15 cellular contexts compared by ENCODE assay signal in the genomic region with DNA sequence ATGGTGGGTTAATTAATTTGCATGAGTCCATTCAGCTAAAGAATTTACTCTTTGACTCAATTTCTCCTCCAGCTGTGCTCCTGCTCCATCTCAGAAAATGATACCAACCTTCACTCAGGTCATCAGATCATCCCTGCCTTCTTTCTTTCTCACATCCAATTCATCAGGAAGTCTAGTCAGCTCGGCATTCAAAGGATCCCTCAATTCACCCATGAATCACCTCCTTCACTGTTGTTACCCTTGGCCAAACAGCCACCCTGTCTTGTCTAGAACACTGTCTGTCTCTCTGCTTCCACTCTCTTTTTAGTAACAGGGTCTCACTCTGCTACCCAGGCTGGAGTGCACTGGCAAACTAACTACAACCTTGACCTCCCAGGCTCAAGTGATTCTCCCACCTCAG.
"Had no signal": no experiment of that assay in that cellular context is flagged by ENCODE, and none has a peak within 500 bp of the region (broad histone marks: within the 10 kb centered on the region; RNA-seq: fewer than 3 reads in every experiment).

No MANE protein-coding gene starts in this region.

- H3K4me1 ChIP-seq: body of pancreas, gastrocnemius medialis, prostate gland, right atrium auricular region, transverse colon, uterus had no signal

- H3K36me3 ChIP-seq: gastrocnemius medialis, prostate gland, right atrium auricular region, transverse colon, uterus, WERI-Rb-1 had no signal

- H3K9me3 ChIP-seq: body of pancreas, gastrocnemius medialis, prostate gland, transverse colon, uterus had no signal

- H3K4me3 ChIP-seq: body of pancreas, gastrocnemius medialis, prostate gland, right atrium auricular region, transverse colon, uterus had no signal

- DNase-seq: activated CD4-positive, alpha-beta T cell treated with anti-CD3 and anti-CD28 coated beads for 1 hour; activated gamma-delta T cell treated with Interleukin-2 at 50 U/mL for 16 hours; body of pancreas; effector memory CD4-positive, alpha-beta T cell; gastrocnemius medialis; head of caudate nucleus; left ventricle myocardium superior; naive thymus-derived CD8-positive, alpha-beta T cell; stimulated activated CD4-positive, alpha-beta T cell treated with anti-CD3 and anti-CD28 coated beads, Interleukin-2, amount 100 ng/mL, for 48 hours; T-helper 17 cell; transverse colon; uterus; WERI-Rb-1 had no signal

- H3K27me3 ChIP-seq: body of pancreas, gastrocnemius medialis, right atrium auricular region, transverse colon, uterus had no signal

- H3K27ac ChIP-seq: body of pancreas, gastrocnemius medialis, prostate gland, right atrium auricular region, transverse colon, uterus, WERI-Rb-1 had no signal
